ENCODE assay signal across 8 cellular contexts in genomic region chr1:95117207-95118018, GRCh38. TPM values are rescaled to one million over a fixed set of nuclear protein-coding genes. Genes with fewer than 3 reads are reported as not detected.
DNase-seq lines count a peak whose midpoint lies in the region; ATAC-seq and TF ChIP-seq lines count a peak whose summit lies in the region.

TSS of gene TLCD4 (plus strand) at chr1:95117355. CDS start at chr1:95143902, 26,547 bp downstream.

- DNase-seq in NCI-H2107 (lab: John Stamatoyannopoulos, UW) = peak; percentile 46
- DNase-seq in NCI-H2107 treated with DMSO at 0.1 percent for 48 hours (lab: John Stamatoyannopoulos, UW; ENCODE audit: unreplicated experiment) = no peak
- peak; percentile 27 for DNase-seq in NCI-H460 (ENCODE audit: extremely low read depth, low read depth)
- peak; percentile 52 for DNase-seq in activated CD8-positive, alpha-beta memory T cell treated with anti-CD3 and anti-CD28 coated beads, Interleukin-2, amount 50 U/mL, for 4 hours
- no peak for DNase-seq in epithelial cell of proximal tubule (ENCODE audit: low read depth)
- peak; percentile 28 for DNase-seq in mucosa of gallbladder (ENCODE audit: low spot score)

- TF ChIP-seq CTCF in epithelial cell of proximal tubule (conservative IDR thresholded peaks at IDR 0.05; ENCODE audit: low read depth, low read length) (no peak), subcutaneous adipose tissue (IDR thresholded peaks at IDR 0.05; ENCODE audit: low read depth) (no peak)

- peak; percentile 44 for ATAC-seq in HG03025 (IDR thresholded peaks at IDR 0.05; ENCODE audit: low FRiP score, unreplicated experiment)

- H3K4me3 ChIP-seq in epithelial cell of proximal tubule (ENCODE audit: low read depth, low read length) = peak within 1 kb of the TSS; percentile 66

RNA-seq across cellular contexts. Expression of gene TLCD4, which starts in this region (rescaled TPM):
- total RNA-seq in NCI-H460 (2014; rRNA removed; shearing (Covaris generic)) = 10.2 and 10.5 TPM in 2 replicates
- polyA plus RNA-seq in NCI-H460 (2014; cell fraction: nucleus; rRNA removed) = 4.9 and 7.7 TPM in 2 replicates
- total RNA-seq in epithelial cell of proximal tubule (3.2 and 5.4 TPM in 2 replicates), mucosa of gallbladder (24.4 TPM), subcutaneous adipose tissue (10 to 100 TPM in 3 of 4 donors, 1 to 10 TPM in 1; 6.8 to 26.9 (median 21.8) TPM)

Comparison
In these comparisons a context has a peak if more than half of its experiments do, and no peak if none do; other contexts are left out.
1. DNase-seq: peak in NCI-H2107 (single experiment), NCI-H460 (single experiment), activated CD8-positive, alpha-beta memory T cell treated with anti-CD3 and anti-CD28 coated beads, Interleukin-2, amount 50 U/mL, for 4 hours (single experiment) and mucosa of gallbladder (single experiment); none in NCI-H2107 treated with DMSO at 0.1 percent for 48 hours (single experiment) and epithelial cell of proximal tubule (single experiment).